In the genomic region with DNA sequence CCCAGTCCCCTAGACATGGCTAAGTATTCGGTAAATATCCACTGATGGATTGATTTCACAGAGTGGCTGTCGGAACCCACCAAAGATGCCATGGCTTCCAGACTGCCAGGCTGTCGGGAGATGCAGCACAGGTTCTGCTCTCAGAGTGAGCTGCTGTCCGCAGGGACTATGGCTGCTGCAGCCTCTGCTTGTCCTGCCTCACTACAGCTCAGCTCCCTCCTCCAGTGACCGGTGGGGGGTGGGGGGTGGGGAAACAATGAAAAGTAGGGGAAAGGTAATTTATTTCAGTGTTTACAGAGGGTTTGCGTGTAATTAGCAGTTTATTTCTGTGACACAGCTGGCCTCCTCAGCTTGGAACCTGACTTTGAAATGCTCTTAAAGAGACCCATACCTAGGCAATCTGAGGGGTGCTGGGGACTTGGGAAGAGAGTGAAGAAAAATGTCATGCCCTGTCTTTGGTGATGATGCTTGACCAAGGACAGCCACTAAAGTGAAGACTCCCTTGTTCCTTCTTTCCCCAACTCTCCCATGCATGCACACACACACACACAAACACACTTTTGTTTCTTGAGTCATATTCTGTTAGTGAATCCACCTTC, we compare ENCODE assay signal across 17 cellular contexts.
"Had no signal": no experiment of that assay in that cellular context is flagged by ENCODE, and none has a peak within 500 bp of the region (broad histone marks: within the 10 kb centered on the region; RNA-seq: fewer than 3 reads in every experiment).

No MANE protein-coding gene starts in this region.

- H3K36me3 ChIP-seq: esophagus squamous epithelium, prostate gland, right atrium auricular region, thyroid gland had no signal

- H3K27me3 ChIP-seq: body of pancreas, right atrium auricular region, thyroid gland had no signal

- H3K4me3 ChIP-seq: body of pancreas, esophagus squamous epithelium, lung, prostate gland, right atrium auricular region, thyroid gland had no signal

- H3K4me1 ChIP-seq: body of pancreas, esophagus squamous epithelium, prostate gland, right atrium auricular region, thyroid gland had no signal

- DNase-seq: activated CD4-positive, alpha-beta T cell treated with anti-CD3 and anti-CD28 coated beads, Interleukin-2, amount 10 ng/mL, durations not matched to agents 7 days and 5 days; activated CD8-positive, alpha-beta memory T cell treated with anti-CD3 and anti-CD28 coated beads, Interleukin-2, amount 50 U/mL, for 4 hours; activated naive CD4-positive, alpha-beta T cell treated with anti-CD3 and anti-CD28 coated beads for 36 hours; activated T-cell treated with anti-CD3 and anti-CD28 coated beads, Interleukin-2, amount 50 U/mL, for 4 hours; body of pancreas; dermis blood vessel endothelial cell; effector memory CD4-positive, alpha-beta T cell; esophagus squamous epithelium; stimulated activated CD4-positive, alpha-beta T cell treated with anti-CD3 and anti-CD28 coated beads, Interleukin-12 subunit alpha, Interleukin-12 subunit beta, amount 100 ng/mL, for 4 hours; stimulated activated CD4-positive, alpha-beta T cell treated with anti-CD3 and anti-CD28 coated beads, Interleukin-2, amount 100 ng/mL, for 24 hours; stimulated activated naive CD4-positive, alpha-beta T cell treated with Interleukin-2 at 50 U/mL for 16 hours; thyroid gland had no signal

- H3K9me3 ChIP-seq: body of pancreas, esophagus squamous epithelium, prostate gland, right atrium auricular region, thyroid gland had no signal

- ATAC-seq: activated CD4-positive, CD25-positive, alpha-beta regulatory T cell treated with anti-CD3 and anti-CD28 coated beads, Interleukin-2, amount 50 U/mL, for 24 hours; body of pancreas; left lobe of liver had no signal
